11 cellular contexts compared by ENCODE assay signal in genomic region chr1:186059311-186059710, GRCh38.
A peak's percentile ranks its signal among the peaks of the same experiment; 100 is the strongest.
DNase-seq lines count a peak whose midpoint lies in the region; ATAC-seq and TF ChIP-seq lines count a peak whose summit lies in the region.
"Had no signal": no experiment of that assay in that cellular context is flagged by ENCODE, and none has a peak within 500 bp of the region (broad histone marks: within the 10 kb centered on the region; RNA-seq: fewer than 3 reads in every experiment).

No MANE protein-coding gene starts in this region.

- H3F3A ChIP-seq in MM.1S (ENCODE audit: insufficient read depth, low read length) = no peaks in the 10 kb centered on the region

- H4K91ac ChIP-seq in mesenchymal stem cell (ENCODE audit: low read length) = no peak overlapping the region

- H4K20me1 ChIP-seq in MM.1S (ENCODE audit: insufficient read depth, low read length) = no peaks in the 10 kb centered on the region

- no peaks in the 10 kb centered on the region for H3K27me3 Mint-ChIP-seq in natural killer cell (ENCODE audit: low read depth in 2 of 2)

- no CpG with 5 or more reads among the region's 1 CpG for whole genome bisulfite sequencing in mesenchymal stem cell

- no peak overlapping the region for H2AFZ ChIP-seq in MM.1S (ENCODE audit: low read length)
- no peak overlapping the region for H2AFZ ChIP-seq in mesenchymal stem cell (ENCODE audit: low read depth, low read length)

- no peak for ATAC-seq in natural killer cell
- ATAC-seq: naive thymus-derived CD4-positive, alpha-beta T cell had no signal

- H3K79me1 ChIP-seq in mesenchymal stem cell (replicated peaks; ENCODE audit: low read length, poor library complexity, severe bottlenecking) = no peaks in the 10 kb centered on the region

- intact Hi-C loops in natural killer cell (cut with micrococcal nuclease) = no loop called here

- TF ChIP-seq CTCF in MM.1S (IDR thresholded peaks at IDR 0.05; ENCODE audit: low read length) (no peak), epithelial cell of esophagus (IDR thresholded peaks at IDR 0.05; ENCODE audit: insufficient read depth, low read depth, low read length, missing control alignments) (no peak), natural killer cell (IDR thresholded peaks at IDR 0.05) (no peak)

- H2BK12ac ChIP-seq in mesenchymal stem cell (ENCODE audit: low read length in 2 of 2) = no peak overlapping the region

- H3K4me3 Mint-ChIP-seq in natural killer cell = no peak overlapping the region
- H3K4me3 Mint-ChIP-seq: naive thymus-derived CD4-positive, alpha-beta T cell; T-helper 1 cell treated with Interleukin-12 subunit alpha and Interleukin-12 subunit beta and Interleukin-4 antibody, amounts not matched to agents 30 μg/mL and 1 μg/mL, for 36 hours had no signal

- no peaks in the 10 kb centered on the region for H3K9me3 Mint-ChIP-seq in natural killer cell
- H3K9me3 Mint-ChIP-seq: naive thymus-derived CD4-positive, alpha-beta T cell; T-helper 1 cell treated with Interleukin-12 subunit alpha and Interleukin-12 subunit beta and Interleukin-4 antibody, amounts not matched to agents 30 μg/mL and 1 μg/mL, for 36 hours had no signal

- H3K27me3 ChIP-seq in MM.1S (replicated peaks; ENCODE audit: insufficient read depth, low read length) = no peaks in the 10 kb centered on the region
- H3K27me3 ChIP-seq in mesenchymal stem cell (ENCODE audit: control insufficient read depth in 1 of 2, insufficient read depth in 1 of 2, low read length in 2 of 2) = no peaks in the 10 kb centered on the region

- no peak overlapping the region for H2BK5ac ChIP-seq in mesenchymal stem cell (ENCODE audit: low read depth, low read length, poor library complexity, severe bottlenecking)

- no peaks in the 10 kb centered on the region for H3K9me2 ChIP-seq in MM.1S (replicated peaks; ENCODE audit: insufficient read depth, low read length)

- H3K9me3 ChIP-seq in MM.1S (replicated peaks; ENCODE audit: insufficient read depth, low read length) = no peaks in the 10 kb centered on the region
- no peaks in the 10 kb centered on the region for H3K9me3 ChIP-seq in mesenchymal stem cell (ENCODE audit: control insufficient read depth, low read length)

- no peak overlapping the region for H3K4ac ChIP-seq in mesenchymal stem cell (ENCODE audit: low read depth in 1 of 2, low read length in 2 of 2)

- H3K36me3 ChIP-seq in MM.1S (replicated peaks; ENCODE audit: insufficient read depth, low read length) (no peaks in the 10 kb centered on the region), mesenchymal stem cell (ENCODE audit: control insufficient read depth in 1 of 2, insufficient read depth in 2 of 2, low read depth in 1 of 2, low read length in 2 of 2) (peaks cover 2 to 64% of the 10 kb centered on the region in 2 experiments)

- DNase-seq in GM03348 (ENCODE audit: low spot score) (peak; percentile 32), MM.1S (peak; percentile 15), epithelial cell of esophagus (ENCODE audit: low read depth) (peak; percentile 91), mesenchymal stem cell (no peak), natural killer cell (no peak)
- no peak for DNase-seq in activated CD4-positive, CD25-positive, alpha-beta regulatory T cell treated with anti-CD3 and anti-CD28 coated beads, Interleukin-2, amount 50 U/mL, for 72 hours
- no peak for DNase-seq in stimulated activated CD4-positive, alpha-beta T cell treated with anti-CD3 and anti-CD28 coated beads, Interleukin-4, amount 100 ng/mL, for 24 hours
- no peak for DNase-seq in stimulated activated CD4-positive, alpha-beta T cell treated with anti-CD3 and anti-CD28 coated beads, Interleukin-2, amount 100 ng/mL, for 24 hours
- DNase-seq: DND-41; naive thymus-derived CD4-positive, alpha-beta T cell had no signal

- no peaks in the 10 kb centered on the region for H3K4me1 Mint-ChIP-seq in natural killer cell

- H2BK120ac ChIP-seq in mesenchymal stem cell (ENCODE audit: low read depth, low read length) = no peak overlapping the region

- H4K8ac ChIP-seq in mesenchymal stem cell (ENCODE audit: low read length) = no peak overlapping the region

- H3K23ac ChIP-seq in mesenchymal stem cell (ENCODE audit: low read length in 2 of 2) = no peak overlapping the region

- H3K4me3 ChIP-seq in MM.1S (ENCODE audit: low read length) (no peak overlapping the region), epithelial cell of esophagus (ENCODE audit: low read length) (no peak overlapping the region), mesenchymal stem cell (ENCODE audit: insufficient read depth in 1 of 2, low read depth in 1 of 2, low read length in 2 of 2) (peak overlapping the region in 1 of 2 experiments; percentile 12)

- H3K4me1 ChIP-seq in MM.1S (ENCODE audit: low read length) (0 out of 2 replicates have a peak, but pooled peaks cover 12% of the 10 kb centered on the region), mesenchymal stem cell (ENCODE audit: control insufficient read depth, insufficient read depth, low read depth, low read length) (no peaks in the 10 kb centered on the region)

- H3K18ac ChIP-seq in mesenchymal stem cell (ENCODE audit: low read depth in 1 of 2, low read length in 2 of 2) = no peak overlapping the region

- H3K36me3 Mint-ChIP-seq in natural killer cell = no peaks in the 10 kb centered on the region
- H3K36me3 Mint-ChIP-seq: naive thymus-derived CD4-positive, alpha-beta T cell had no signal

- no peak overlapping the region for H3K27ac Mint-ChIP-seq in natural killer cell
- H3K27ac Mint-ChIP-seq: naive thymus-derived CD4-positive, alpha-beta T cell; T-helper 1 cell treated with Interleukin-12 subunit alpha and Interleukin-12 subunit beta and Interleukin-4 antibody, amounts not matched to agents 30 μg/mL and 1 μg/mL, for 36 hours had no signal

- no peak overlapping the region for H3K14ac ChIP-seq in mesenchymal stem cell (ENCODE audit: low read length in 2 of 2)

- no peak overlapping the region for H2AK5ac ChIP-seq in mesenchymal stem cell (ENCODE audit: low read length, severe bottlenecking)

- H3K9ac ChIP-seq in MM.1S (ENCODE audit: low read length) (no peak overlapping the region), mesenchymal stem cell (ENCODE audit: low read length) (peak overlapping the region; percentile 79)

- H3K27ac ChIP-seq in MM.1S (ENCODE audit: low read length) (no peak overlapping the region), mesenchymal stem cell (ENCODE audit: low read length, poor library complexity, severe bottlenecking) (peak overlapping the region; percentile 38)

- H3K4me2 ChIP-seq in MM.1S (ENCODE audit: low read depth, low read length) (no peak overlapping the region), mesenchymal stem cell (ENCODE audit: low read length, poor library complexity, severe bottlenecking) (no peak overlapping the region)

- H3K79me2 ChIP-seq in MM.1S (ENCODE audit: low read length) = no peaks in the 10 kb centered on the region

- H2BK15ac ChIP-seq in mesenchymal stem cell (ENCODE audit: low read depth, poor library complexity, severe bottlenecking) = no peak overlapping the region

Comparison
In these comparisons a context has a peak if more than half of its experiments do, and no peak if none do; other contexts are left out.
1. DNase-seq: peak in GM03348 (single experiment), MM.1S (single experiment) and epithelial cell of esophagus (single experiment); none in mesenchymal stem cell (single experiment), activated CD4-positive, CD25-positive, alpha-beta regulatory T cell treated with anti-CD3 and anti-CD28 coated beads, Interleukin-2, amount 50 U/mL, for 72 hours (single experiment), stimulated activated CD4-positive, alpha-beta T cell treated with anti-CD3 and anti-CD28 coated beads, Interleukin-4, amount 100 ng/mL, for 24 hours (single experiment), stimulated activated CD4-positive, alpha-beta T cell treated with anti-CD3 and anti-CD28 coated beads, Interleukin-2, amount 100 ng/mL, for 24 hours (0 of 2) and natural killer cell (single experiment).